In genomic region chr18:79294235-79294634, GRCh38 we compare ENCODE assay signal across 32 cellular contexts.
"Had no signal": no experiment of that assay in that cellular context is flagged by ENCODE, and none has a peak within 500 bp of the region (broad histone marks: within the 10 kb centered on the region; RNA-seq: fewer than 3 reads in every experiment).

No MANE protein-coding gene starts in this region.

- H3K9me3 ChIP-seq: adrenal gland, body of pancreas, esophagus squamous epithelium, gastroesophageal sphincter, heart right ventricle had no signal

- H3K4me1 ChIP-seq: adrenal gland, body of pancreas, esophagus squamous epithelium, gastroesophageal sphincter, heart right ventricle had no signal

- DNase-seq: activated CD4-positive, alpha-beta memory T cell treated with anti-CD3 and anti-CD28 coated beads, Interleukin-2, amount 10 ng/mL, durations not matched to agents 7 days and 5 days; activated CD4-positive, alpha-beta T cell treated with anti-CD3 and anti-CD28 coated beads for 1 hour; activated CD4-positive, alpha-beta T cell treated with anti-CD3 and anti-CD28 coated beads for 4 hours; activated CD4-positive, alpha-beta T cell treated with anti-CD3 and anti-CD28 coated beads, Interleukin-2, amount 10 ng/mL, durations not matched to agents 7 days and 5 days; activated CD4-positive, alpha-beta T cell treated with anti-CD3 and anti-CD28 coated beads, Interleukin-2, amount 50 U/mL, for 4 hours; activated CD8-positive, alpha-beta memory T cell treated with anti-CD3 and anti-CD28 coated beads, Interleukin-2, amount 50 U/mL, for 48 hours; activated effector memory CD4-positive, alpha-beta T cell treated with anti-CD3 and anti-CD28 coated beads, Interleukin-2, amount 50 U/mL, for 16 hours; activated naive CD4-positive, alpha-beta T cell treated with anti-CD3 and anti-CD28 coated beads for 36 hours; activated naive CD8-positive, alpha-beta T cell treated with anti-CD3 and anti-CD28 coated beads for 36 hours; activated naive CD8-positive, alpha-beta T cell treated with anti-CD3 and anti-CD28 coated beads, Interleukin-2, amount 50 U/mL, for 24 hours; activated T-cell treated with anti-CD3 and anti-CD28 coated beads for 4 hours; activated T-cell treated with anti-CD3 and anti-CD28 coated beads, Interleukin-2, amount 50 U/mL, for 24 hours; adrenal gland; aorta; body of pancreas; caudate nucleus; cortex of kidney; dermis blood vessel endothelial cell; effector CD4-positive, alpha-beta T cell; effector memory CD8-positive, alpha-beta T cell; erythroblast; esophagus squamous epithelium; foreskin melanocyte; heart right ventricle; T-helper 2 cell had no signal

- H3K4me1 Mint-ChIP-seq: activated naive CD8-positive, alpha-beta T cell treated with anti-CD3 and anti-CD28 coated beads for 36 hours; activated naive CD8-positive, alpha-beta T cell treated with anti-CD3 and anti-CD28 coated beads, Interleukin-2, amount 50 U/mL, for 24 hours had no signal

- FAIRE-seq: colon, TTC549 had no signal

- H3K4me3 Mint-ChIP-seq: activated CD4-positive, alpha-beta memory T cell treated with anti-CD3 and anti-CD28 coated beads, Interleukin-2, amount 10 ng/mL, durations not matched to agents 7 days and 5 days; activated CD4-positive, alpha-beta T cell treated with anti-CD3 and anti-CD28 coated beads, Interleukin-2, amount 10 ng/mL, durations not matched to agents 7 days and 5 days; activated naive CD4-positive, alpha-beta T cell treated with anti-CD3 and anti-CD28 coated beads for 36 hours; activated naive CD4-positive, alpha-beta T cell treated with anti-CD3 and anti-CD28 coated beads, Interleukin-2, amount 50 U/mL, for 24 hours; activated naive CD8-positive, alpha-beta T cell treated with anti-CD3 and anti-CD28 coated beads for 36 hours; activated naive CD8-positive, alpha-beta T cell treated with anti-CD3 and anti-CD28 coated beads, Interleukin-2, amount 50 U/mL, for 24 hours; activated T-cell treated with anti-CD3 and anti-CD28 coated beads, Interleukin-2, amount 50 U/mL, for 24 hours; effector memory CD8-positive, alpha-beta T cell; WTC11 had no signal

- H3K27me3 Mint-ChIP-seq: activated CD4-positive, alpha-beta memory T cell treated with anti-CD3 and anti-CD28 coated beads, Interleukin-2, amount 10 ng/mL, durations not matched to agents 7 days and 5 days; activated CD4-positive, alpha-beta T cell treated with anti-CD3 and anti-CD28 coated beads, Interleukin-2, amount 10 ng/mL, durations not matched to agents 7 days and 5 days; activated naive CD4-positive, alpha-beta T cell treated with anti-CD3 and anti-CD28 coated beads, Interleukin-2, amount 50 U/mL, for 24 hours; activated naive CD8-positive, alpha-beta T cell treated with anti-CD3 and anti-CD28 coated beads for 36 hours; activated naive CD8-positive, alpha-beta T cell treated with anti-CD3 and anti-CD28 coated beads, Interleukin-2, amount 50 U/mL, for 24 hours; activated T-cell treated with anti-CD3 and anti-CD28 coated beads, Interleukin-2, amount 50 U/mL, for 24 hours; effector memory CD8-positive, alpha-beta T cell had no signal

- H3K36me3 ChIP-seq: adrenal gland had no signal

- H3K9me3 Mint-ChIP-seq: activated CD4-positive, alpha-beta memory T cell treated with anti-CD3 and anti-CD28 coated beads, Interleukin-2, amount 10 ng/mL, durations not matched to agents 7 days and 5 days; activated naive CD4-positive, alpha-beta T cell treated with anti-CD3 and anti-CD28 coated beads for 36 hours; activated naive CD4-positive, alpha-beta T cell treated with anti-CD3 and anti-CD28 coated beads, Interleukin-2, amount 50 U/mL, for 24 hours; activated naive CD8-positive, alpha-beta T cell treated with anti-CD3 and anti-CD28 coated beads, Interleukin-2, amount 50 U/mL, for 24 hours; activated T-cell treated with anti-CD3 and anti-CD28 coated beads, Interleukin-2, amount 50 U/mL, for 24 hours; activated T-helper 2 cell treated with anti-CD3 and anti-CD28 coated beads, Interferon-gamma antibody, Interleukin-2, Interleukin-4, amounts not matched to agents 10 μg/mL and 5 μg/mL and 100 μg/mL, durations not matched to agents 14 hours and 24 hours and 36 hours; effector memory CD8-positive, alpha-beta T cell had no signal

- H3K27ac ChIP-seq: adrenal gland, body of pancreas, esophagus squamous epithelium, gastroesophageal sphincter, heart right ventricle, VCaP had no signal

- ATAC-seq: activated naive CD8-positive, alpha-beta T cell treated with anti-CD3 and anti-CD28 coated beads, Interleukin-2, amount 50 U/mL, for 24 hours; body of pancreas; effector memory CD8-positive, alpha-beta T cell; gastroesophageal sphincter; heart right ventricle; WTC11 had no signal

- H3K4me3 ChIP-seq: adrenal gland, body of pancreas, esophagus squamous epithelium, gastroesophageal sphincter, heart right ventricle had no signal

- H3K27ac Mint-ChIP-seq: activated CD4-positive, alpha-beta memory T cell treated with anti-CD3 and anti-CD28 coated beads, Interleukin-2, amount 10 ng/mL, durations not matched to agents 7 days and 5 days; activated CD4-positive, alpha-beta T cell treated with anti-CD3 and anti-CD28 coated beads, Interleukin-2, amount 10 ng/mL, durations not matched to agents 7 days and 5 days; activated naive CD4-positive, alpha-beta T cell treated with anti-CD3 and anti-CD28 coated beads for 36 hours; activated naive CD4-positive, alpha-beta T cell treated with anti-CD3 and anti-CD28 coated beads, Interleukin-2, amount 50 U/mL, for 24 hours; activated naive CD8-positive, alpha-beta T cell treated with anti-CD3 and anti-CD28 coated beads for 36 hours; activated naive CD8-positive, alpha-beta T cell treated with anti-CD3 and anti-CD28 coated beads, Interleukin-2, amount 50 U/mL, for 24 hours; activated T-cell treated with anti-CD3 and anti-CD28 coated beads, Interleukin-2, amount 50 U/mL, for 24 hours; activated T-helper 2 cell treated with anti-CD3 and anti-CD28 coated beads, Interferon-gamma antibody, Interleukin-2, Interleukin-4, amounts not matched to agents 10 μg/mL and 5 μg/mL and 100 μg/mL, durations not matched to agents 14 hours and 24 hours and 36 hours; effector memory CD8-positive, alpha-beta T cell; WTC11 had no signal

- H3K27me3 ChIP-seq: adrenal gland, body of pancreas, esophagus squamous epithelium, gastroesophageal sphincter, heart right ventricle had no signal
